ENCODE assay signal across 20 cellular contexts in genomic region chr12:64258576-64258975, GRCh38.
"Had no signal": no experiment of that assay in that cellular context is flagged by ENCODE, and none has a peak within 500 bp of the region (broad histone marks: within the 10 kb centered on the region; RNA-seq: fewer than 3 reads in every experiment).

No MANE protein-coding gene starts in this region.

- H3K9me3 ChIP-seq: adrenal gland, gastroesophageal sphincter, heart right ventricle, lower lobe of right lung, neutrophil, stomach, testis had no signal

- H3K4me1 Mint-ChIP-seq: stimulated activated effector memory CD8-positive, alpha-beta T cell treated with anti-CD3 and anti-CD28 coated beads, Interleukin-12 subunit alpha, Interleukin-12 subunit beta, amount 100 ng/mL, for 72 hours had no signal

- H3K27me3 Mint-ChIP-seq: natural killer cell treated with Interleukin-12 subunit alpha and Interleukin-12 subunit beta and Interleukin-15 and Interleukin-18, amount 100 ng/mL, for 72 hours; type B pancreatic cell had no signal

- ATAC-seq: activated naive CD4-positive, alpha-beta T cell treated with anti-CD3 and anti-CD28 coated beads, Interleukin-2, amount 50 U/mL, for 72 hours; esophagus mucosa; gastroesophageal sphincter; heart right ventricle; left colon; lower lobe of right lung; natural killer cell treated with Interleukin-12 subunit alpha and Interleukin-12 subunit beta and Interleukin-15 and Interleukin-18, amount 100 ng/mL, for 72 hours; sciatic nerve; stimulated activated effector memory CD8-positive, alpha-beta T cell treated with anti-CD3 and anti-CD28 coated beads, Interleukin-12 subunit alpha, Interleukin-12 subunit beta, amount 100 ng/mL, for 72 hours had no signal

- H3K27me3 ChIP-seq: adrenal gland, gastroesophageal sphincter, heart right ventricle, neutrophil, stomach, testis had no signal

- DNase-seq: activated CD4-positive, alpha-beta T cell treated with anti-CD3 and anti-CD28 coated beads, Interleukin-2, amount 50 U/mL, for 4 hours; activated gamma-delta T cell; adrenal gland; cerebellar nuclear complex; effector CD4-positive, alpha-beta T cell; heart right ventricle; left colon; lower lobe of right lung; stimulated activated CD4-positive, alpha-beta T cell treated with anti-CD3 and anti-CD28 coated beads, Interleukin-4, amount 100 ng/mL, for 24 hours; stomach; testis had no signal

- H3K4me1 ChIP-seq: adrenal gland, gastroesophageal sphincter, heart right ventricle, lower lobe of right lung, parathyroid adenoma, stomach, testis had no signal

- H3K4me3 ChIP-seq: adrenal gland, gastroesophageal sphincter, heart right ventricle, lower lobe of right lung, stomach, testis had no signal

- H3K27ac Mint-ChIP-seq: activated naive CD4-positive, alpha-beta T cell treated with anti-CD3 and anti-CD28 coated beads, Interleukin-2, amount 50 U/mL, for 72 hours; natural killer cell treated with Interleukin-12 subunit alpha and Interleukin-12 subunit beta and Interleukin-15 and Interleukin-18, amount 100 ng/mL, for 72 hours; stimulated activated effector memory CD8-positive, alpha-beta T cell treated with anti-CD3 and anti-CD28 coated beads, Interleukin-12 subunit alpha, Interleukin-12 subunit beta, amount 100 ng/mL, for 72 hours; type B pancreatic cell had no signal

- H3K9me3 Mint-ChIP-seq: activated naive CD4-positive, alpha-beta T cell treated with anti-CD3 and anti-CD28 coated beads, Interleukin-2, amount 50 U/mL, for 72 hours; natural killer cell treated with Interleukin-12 subunit alpha and Interleukin-12 subunit beta and Interleukin-15 and Interleukin-18, amount 100 ng/mL, for 72 hours; stimulated activated effector memory CD8-positive, alpha-beta T cell treated with anti-CD3 and anti-CD28 coated beads, Interleukin-12 subunit alpha, Interleukin-12 subunit beta, amount 100 ng/mL, for 72 hours; type B pancreatic cell had no signal

- H2AFZ ChIP-seq: parathyroid adenoma had no signal

- H3K79me2 ChIP-seq: parathyroid adenoma had no signal

- H3K36me3 ChIP-seq: adrenal gland, gastroesophageal sphincter, heart right ventricle, lower lobe of right lung, neutrophil, stomach had no signal

- H3K4me3 Mint-ChIP-seq: natural killer cell treated with Interleukin-12 subunit alpha and Interleukin-12 subunit beta and Interleukin-15 and Interleukin-18, amount 100 ng/mL, for 72 hours; stimulated activated effector memory CD8-positive, alpha-beta T cell treated with anti-CD3 and anti-CD28 coated beads, Interleukin-12 subunit alpha, Interleukin-12 subunit beta, amount 100 ng/mL, for 72 hours; type B pancreatic cell had no signal

- H3K36me3 Mint-ChIP-seq: activated naive CD4-positive, alpha-beta T cell treated with anti-CD3 and anti-CD28 coated beads, Interleukin-2, amount 50 U/mL, for 72 hours; natural killer cell treated with Interleukin-12 subunit alpha and Interleukin-12 subunit beta and Interleukin-15 and Interleukin-18, amount 100 ng/mL, for 72 hours; stimulated activated effector memory CD8-positive, alpha-beta T cell treated with anti-CD3 and anti-CD28 coated beads, Interleukin-12 subunit alpha, Interleukin-12 subunit beta, amount 100 ng/mL, for 72 hours; type B pancreatic cell had no signal

- H3K27ac ChIP-seq: adrenal gland, gastroesophageal sphincter, heart right ventricle, lower lobe of right lung, neutrophil, parathyroid adenoma, stomach, testis had no signal
